ENCODE assay signal across 8 cellular contexts in the genomic region with DNA sequence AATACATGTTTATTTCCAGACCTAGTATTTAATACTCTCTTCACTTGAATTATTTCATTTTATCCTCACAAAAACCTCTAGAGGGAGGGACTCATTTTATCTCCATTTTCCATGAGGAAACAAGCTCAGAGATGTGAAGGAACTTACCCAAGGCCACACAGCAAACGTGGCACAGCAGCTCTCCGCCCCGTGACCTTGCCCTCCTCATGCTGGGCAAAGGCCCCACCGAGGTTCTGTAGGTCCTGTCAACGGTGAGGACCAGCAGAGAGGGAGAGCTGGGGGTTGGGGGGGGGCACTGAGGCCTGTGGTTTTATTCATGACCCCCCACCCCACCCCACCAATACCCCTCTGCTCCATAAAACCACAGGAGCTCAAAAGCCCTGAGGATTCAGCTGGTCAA.
A peak's percentile ranks its signal among the peaks of the same experiment; 100 is the strongest.
DNase-seq lines count a peak whose midpoint lies in the region; ATAC-seq and TF ChIP-seq lines count a peak whose summit lies in the region.

No MANE protein-coding gene starts in this region.

- no peaks in the 10 kb centered on the region for H3K36me3 Mint-ChIP-seq in activated naive CD4-positive, alpha-beta T cell treated with anti-CD3 and anti-CD28 coated beads, Interleukin-2, amount 10 ng/mL, durations not matched to agents 7 days and 5 days
- no peaks in the 10 kb centered on the region for H3K36me3 Mint-ChIP-seq in memory B cell

- H3K27ac ChIP-seq in tibial artery: peak overlapping the region; percentile 81 to 90

- H3K27me3 Mint-ChIP-seq in activated naive CD4-positive, alpha-beta T cell treated with anti-CD3 and anti-CD28 coated beads, Interleukin-2, amount 10 ng/mL, durations not matched to agents 7 days and 5 days: no peaks in the 10 kb centered on the region
- H3K27me3 Mint-ChIP-seq in memory B cell: no peaks in the 10 kb centered on the region

- peak overlapping the region; percentile 78 for H3K4me3 Mint-ChIP-seq in activated naive CD4-positive, alpha-beta T cell treated with anti-CD3 and anti-CD28 coated beads, Interleukin-2, amount 10 ng/mL, durations not matched to agents 7 days and 5 days
- peak overlapping the region; percentile 81 for H3K4me3 Mint-ChIP-seq in memory B cell

- CTCF ChIA-PET in activated naive CD4-positive, alpha-beta T cell treated with anti-CD3 and anti-CD28 coated beads, Interleukin-2, amount 10 ng/mL, durations not matched to agents 7 days and 5 days (lab: Charles Lee): interaction anchor here (0.8 to 4.0 kb wide), 8 partner anchors 8 to 52 kb away, joined by 4 to 30 read pairs (median 8); a partner anchor contains a TSS

- H3K9me3 ChIP-seq in adipocyte (ENCODE audit: control insufficient read depth, low read length) (no peaks in the 10 kb centered on the region), tibial artery (no peaks in the 10 kb centered on the region)

- no peaks in the 10 kb centered on the region for H3K9me3 Mint-ChIP-seq in activated naive CD4-positive, alpha-beta T cell treated with anti-CD3 and anti-CD28 coated beads, Interleukin-2, amount 10 ng/mL, durations not matched to agents 7 days and 5 days
- H3K9me3 Mint-ChIP-seq in memory B cell: no peaks in the 10 kb centered on the region

- H3K4me1 ChIP-seq in adipocyte (ENCODE audit: control insufficient read depth, insufficient read depth, low read length): peaks cover 46% of the 10 kb centered on the region
- H3K4me1 ChIP-seq in tibial artery: peaks cover 15 to 69% (median 58%) of the 10 kb centered on the region in 4 donors

- TF ChIP-seq CTCF in tibial artery (IDR thresholded peaks at IDR 0.05): no peak

- intact Hi-C loops in tibial artery (cut with DNase I; ENCODE audit: low total_unique reads): no loop called here

- ATAC-seq in memory B cell (ENCODE audit: low read depth): no peak
- no peak for ATAC-seq in GM19463 (IDR thresholded peaks at IDR 0.05; ENCODE audit: unreplicated experiment)

- peaks cover 33% of the 10 kb centered on the region for H3K4me1 Mint-ChIP-seq in activated naive CD4-positive, alpha-beta T cell treated with anti-CD3 and anti-CD28 coated beads, Interleukin-2, amount 10 ng/mL, durations not matched to agents 7 days and 5 days
- peaks cover 18% of the 10 kb centered on the region for H3K4me1 Mint-ChIP-seq in memory B cell

- no peak for DNase-seq in activated naive CD4-positive, alpha-beta T cell treated with anti-CD3 and anti-CD28 coated beads, Interleukin-2, amount 10 ng/mL, durations not matched to agents 7 days and 5 days
- DNase-seq in activated naive CD4-positive, alpha-beta T cell (lab: John Stamatoyannopoulos, UW): no peak
- DNase-seq in adipocyte (ENCODE audit: low read depth): no peak
- no peak for DNase-seq in memory B cell (ENCODE audit: low spot score in 2 of 2)
- no peak for DNase-seq in tibial artery
- DNase-seq in D341Med (ENCODE audit: low spot score): no peak
- no peak for DNase-seq in DMS153 treated with DMSO at 0.1 percent for 48 hours (lab: John Stamatoyannopoulos, UW; ENCODE audit: unreplicated experiment)

- no peak overlapping the region for H3K4me3 ChIP-seq in adipocyte (ENCODE audit: low read length)
- peak overlapping the region; percentile 18 to 38 for H3K4me3 ChIP-seq in tibial artery

- peak overlapping the region; percentile 76 for H3K9ac ChIP-seq in adipocyte (ENCODE audit: low read length)

- peaks cover 6% of the 10 kb centered on the region for H3K36me3 ChIP-seq in adipocyte (ENCODE audit: control insufficient read depth, insufficient read depth, low read length, severe bottlenecking)
- H3K36me3 ChIP-seq in tibial artery: peaks cover 0 to 12% (median 12%) of the 10 kb centered on the region in 3 donors

- H3K27ac Mint-ChIP-seq in activated naive CD4-positive, alpha-beta T cell treated with anti-CD3 and anti-CD28 coated beads, Interleukin-2, amount 10 ng/mL, durations not matched to agents 7 days and 5 days: peak overlapping the region; percentile 85
- H3K27ac Mint-ChIP-seq in memory B cell: peak overlapping the region; percentile 47

- no peaks in the 10 kb centered on the region for H3K27me3 ChIP-seq in adipocyte (replicated peaks; ENCODE audit: control insufficient read depth, insufficient read depth, low read length)
- no peaks in the 10 kb centered on the region for H3K27me3 ChIP-seq in tibial artery
